ENCODE assay signal across 12 cellular contexts in the genomic region with DNA sequence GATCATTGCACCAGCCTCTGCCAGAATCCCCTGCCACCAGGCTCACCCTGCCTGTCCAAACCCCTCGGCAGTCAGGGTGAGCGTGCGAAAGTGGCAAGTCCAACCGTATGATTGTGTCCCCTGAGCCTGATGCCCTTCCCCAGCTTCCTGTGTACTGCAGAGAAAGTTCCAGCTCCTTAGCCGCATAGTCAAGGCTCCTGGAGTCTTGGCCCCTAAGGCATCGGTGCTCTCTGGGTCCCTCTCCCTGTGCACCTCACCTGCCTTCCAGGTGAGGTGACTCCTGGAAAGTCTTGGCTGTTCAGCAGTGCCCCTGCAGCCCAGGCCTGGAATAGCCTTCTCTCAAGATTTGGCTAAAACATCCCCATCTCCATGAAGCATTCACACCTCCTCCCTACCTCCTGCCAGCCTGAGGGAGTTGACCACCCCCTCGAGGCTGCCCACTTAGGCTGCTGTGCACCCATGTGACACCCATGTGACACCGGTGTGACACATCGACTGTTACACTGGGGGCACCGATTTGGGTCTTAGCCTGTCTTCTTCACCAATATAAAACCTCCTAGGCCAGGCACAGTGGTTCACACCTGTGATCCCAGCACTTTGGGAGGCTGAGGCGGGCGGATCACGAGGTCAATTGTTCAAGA. TPM values are rescaled to one million over a fixed set of nuclear protein-coding genes. Genes with fewer than 3 reads are reported as not detected.
A peak's percentile ranks its signal among the peaks of the same experiment; 100 is the strongest.
DNase-seq lines count a peak whose midpoint lies in the region; ATAC-seq and TF ChIP-seq lines count a peak whose summit lies in the region.
"Had no signal": no experiment of that assay in that cellular context is flagged by ENCODE, and none has a peak within 500 bp of the region (broad histone marks: within the 10 kb centered on the region; RNA-seq: fewer than 3 reads in every experiment).

No MANE protein-coding gene starts in this region.

- H3K4me2 ChIP-seq in BLaER1 = peak overlapping the region; percentile 37
- H3K4me2 ChIP-seq in KMS-11 = peak overlapping the region; percentile 61; the same call in 1 of the 2 replicates

- H3K9me3 ChIP-seq in BLaER1 (no peaks in the 10 kb centered on the region), thyroid gland (no peaks in the 10 kb centered on the region)
- H3K9me3 ChIP-seq: breast epithelium had no signal

- no peak for ATAC-seq in memory B cell (ENCODE audit: low read depth)

- H2AFZ ChIP-seq in KMS-11 (ENCODE audit: low read depth) = peak overlapping the region; percentile 60; the same call in 1 of the 2 replicates

- no peaks in the 10 kb centered on the region for H3K79me2 ChIP-seq in KMS-11 (ENCODE audit: insufficient read depth, low read depth)

- no peaks in the 10 kb centered on the region for H4K20me1 ChIP-seq in BLaER1
- H4K20me1 ChIP-seq in KMS-11 (ENCODE audit: insufficient read depth) = no peaks in the 10 kb centered on the region

- H3K27ac ChIP-seq in BLaER1 = no peak overlapping the region
- H3K27ac ChIP-seq in KMS-11 = no peak overlapping the region
- H3K27ac ChIP-seq in thyroid gland = no peak overlapping the region
- H3K27ac ChIP-seq: breast epithelium had no signal

- intact Hi-C loops in thyroid gland (cut with DNase I) = no loop called here

- H3K27me3 Mint-ChIP-seq in memory B cell = peaks cover 13% of the 10 kb centered on the region

- in situ Hi-C loops in T47D (cut with HindIII; ENCODE audit: low pct_unique_long_range_greater_than_20kb, low sequenced_read_pairs) = no loop called here

- H3K4me3 Mint-ChIP-seq in memory B cell = peak overlapping the region; percentile 43

- no peak for TF ChIP-seq POLR2A in thyroid gland (IDR thresholded peaks at IDR 0.05)

- 61 to 80% methylated on average over 8 to 12 of the region's 13 CpGs for WGBS in thyroid gland, 2 donors

- H3K4me3 ChIP-seq in BLaER1 = no peak overlapping the region
- H3K4me3 ChIP-seq in KMS-11 (IDR thresholded peaks at IDR 0.05; ENCODE audit: insufficient read depth, low read depth, low read length) = no peak overlapping the region
- H3K4me3 ChIP-seq in thyroid gland (replicated peaks in 1 of 3) = no peak overlapping the region
- H3K4me3 ChIP-seq: breast epithelium had no signal

- H3K9me3 Mint-ChIP-seq in memory B cell = peaks cover 2% of the 10 kb centered on the region

- H3K27me3 ChIP-seq in BLaER1 (no peaks in the 10 kb centered on the region), KMS-11 (ENCODE audit: insufficient read depth, low read depth) (no peaks in the 10 kb centered on the region), thyroid gland (no peaks in the 10 kb centered on the region)
- H3K27me3 ChIP-seq: breast epithelium had no signal

- no peak overlapping the region for H3K9ac ChIP-seq in BLaER1
- H3K9ac ChIP-seq in KMS-11 = no peak overlapping the region

- no peak for TF ChIP-seq CTCF in KMS-11 (conservative IDR thresholded peaks at IDR 0.05; ENCODE audit: low read depth, low read length)
- TF ChIP-seq CTCF in thyroid gland (IDR thresholded peaks at IDR 0.05) = peak in 1 of 6 experiments; percentile 13

- peak; percentile 77 to 95 for DNase-seq in T47D (ENCODE audit: low read depth in 1 of 2, low spot score in 1 of 2)
- no peak for DNase-seq in memory B cell (ENCODE audit: low spot score in 2 of 2)
- no peak for DNase-seq in Ammon's horn (ENCODE audit: low spot score)
- DNase-seq in thyroid gland = no peak
- no peak for DNase-seq in CD1c-positive myeloid dendritic cell (ENCODE audit: extremely low spot score)
- no peak for DNase-seq in T-helper 2 cell
- DNase-seq: COR-L47 had no signal

- H3K4me1 ChIP-seq in BLaER1 (peaks cover 21% of the 10 kb centered on the region), KMS-11 (ENCODE audit: low read depth, poor library complexity, severe bottlenecking) (peaks cover 8% of the 10 kb centered on the region), thyroid gland (no peaks in the 10 kb centered on the region)
- H3K4me1 ChIP-seq: breast epithelium had no signal

- H3K27ac Mint-ChIP-seq in memory B cell = peak overlapping the region; percentile 49

- H3K4me1 Mint-ChIP-seq in memory B cell = peaks cover 11% of the 10 kb centered on the region

- H3K36me3 Mint-ChIP-seq in memory B cell = peaks cover 3% of the 10 kb centered on the region

- no peaks in the 10 kb centered on the region for H3K36me3 ChIP-seq in BLaER1
- no peaks in the 10 kb centered on the region for H3K36me3 ChIP-seq in KMS-11 (ENCODE audit: insufficient read depth)
- H3K36me3 ChIP-seq in thyroid gland = no peaks in the 10 kb centered on the region
- H3K36me3 ChIP-seq: breast epithelium had no signal

RNA-seq across cellular contexts. Expression of gene ELN, which starts 56.2 kb away (rescaled TPM):
- 10 to 100 TPM; 29.0 to 65.7 (median 50.8) TPM for total RNA-seq in thyroid gland
- total RNA-seq: HT1080, mononuclear cell had no signal

Comparison
In these comparisons a context has a peak if more than half of its experiments do, and no peak if none do; other contexts are left out.
1. DNase-seq: peak in T47D (2 of 2); none in memory B cell (0 of 2), Ammon's horn (single experiment), thyroid gland (0 of 2), CD1c-positive myeloid dendritic cell (single experiment) and T-helper 2 cell (0 of 5).